In genomic region chr7:14233026-14233897, GRCh38 we compare ENCODE assay signal across 1 cellular context.
TF ChIP-seq lines count a peak whose summit lies in the region.

No MANE protein-coding gene starts in this region.

TF ChIP-seq in GM23338, 12 proteins besides CTCF, POLR2A, EP300 and RAD21 (continued from another document):
- TF ChIP-seq ZNF462 (CRISPR knock-in tag; IDR thresholded peaks at IDR 0.05): no peak
- no peak for TF ChIP-seq EZH2phosphoT487 (IDR thresholded peaks at IDR 0.05; ENCODE audit: unreplicated experiment)
- TF ChIP-seq ZNF114 (CRISPR knock-in tag; IDR thresholded peaks at IDR 0.05): no peak
- TF ChIP-seq REST (IDR thresholded peaks at IDR 0.05; ENCODE audit: unreplicated experiment): no peak
- TF ChIP-seq ETS1 (IDR thresholded peaks at IDR 0.05): no peak
